8 cellular contexts compared by ENCODE assay signal in genomic region chr2:108565778-108566375, GRCh38. TPM values are rescaled to one million over a fixed set of nuclear protein-coding genes. Genes with fewer than 3 reads are reported as not detected.
A peak's percentile ranks its signal among the peaks of the same experiment; 100 is the strongest.
DNase-seq lines count a peak whose midpoint lies in the region; ATAC-seq and TF ChIP-seq lines count a peak whose summit lies in the region.
"Had no signal": no experiment of that assay in that cellular context is flagged by ENCODE, and none has a peak within 500 bp of the region (broad histone marks: within the 10 kb centered on the region; RNA-seq: fewer than 3 reads in every experiment).

No MANE protein-coding gene starts in this region.

- 83 to 86% methylated on average over 3 of the region's 3 CpGs for WGBS in tibial nerve, 2 donors

- H3K4me3 ChIP-seq in muscle layer of duodenum (ENCODE audit: low read depth in 1 of 2, low read length in 2 of 2) (no peak overlapping the region), tibial nerve (no peak overlapping the region)

- H3K9me3 ChIP-seq in muscle layer of duodenum (ENCODE audit: control insufficient read depth in 1 of 2, low read length in 2 of 2) (no peaks in the 10 kb centered on the region), tibial nerve (peaks cover 0 to 3% (median 0%) of the 10 kb centered on the region in 4 donors)

- no peaks in the 10 kb centered on the region for H3K27me3 ChIP-seq in muscle layer of duodenum (ENCODE audit: low read depth, low read length)
- H3K27me3 ChIP-seq in tibial nerve, result no peaks in the 10 kb centered on the region

- no peak for TF ChIP-seq POLR2A in tibial nerve (IDR thresholded peaks at IDR 0.05)

- no peak for DNase-seq in tibial nerve (ENCODE audit: low spot score in 2 of 2)
- no peak for DNase-seq in NCI-H1930 (lab: John Stamatoyannopoulos, UW)
- DNase-seq in NCI-H748 treated with DMSO at 0.1 percent for 48 hours (lab: John Stamatoyannopoulos, UW), result no peak
- DNase-seq: Kasumi-1 had no signal

- ATAC-seq in GM18868 (IDR thresholded peaks at IDR 0.05; ENCODE audit: unreplicated experiment), result peak; percentile 74
- ATAC-seq in GM21526 (IDR thresholded peaks at IDR 0.05; ENCODE audit: low FRiP score, unreplicated experiment), result peak; percentile 61
- ATAC-seq in HG03354 (IDR thresholded peaks at IDR 0.05; ENCODE audit: poor library complexity, severe bottlenecking, unreplicated experiment), result peak; percentile 78

- H3K27ac ChIP-seq in muscle layer of duodenum (ENCODE audit: low read length), result peak overlapping the region; percentile 36
- H3K27ac ChIP-seq in tibial nerve, result no peak overlapping the region

- no peak for TF ChIP-seq CTCF in tibial nerve (IDR thresholded peaks at IDR 0.05)

- H3K36me3 ChIP-seq in muscle layer of duodenum (ENCODE audit: control insufficient read depth in 1 of 2, insufficient read depth in 2 of 2, low read length in 2 of 2), result no peaks in the 10 kb centered on the region
- no peaks in the 10 kb centered on the region for H3K36me3 ChIP-seq in tibial nerve

- H3K4me1 ChIP-seq in muscle layer of duodenum (ENCODE audit: control insufficient read depth in 1 of 2, insufficient read depth in 2 of 2, low read length in 2 of 2) (peaks cover 0 to 38% of the 10 kb centered on the region in 2 donors), tibial nerve (peaks cover 0 to 15% (median 0%) of the 10 kb centered on the region in 4 donors)

- TF ChIP-seq EP300 in tibial nerve (IDR thresholded peaks at IDR 0.05), result no peak

RNA-seq across cellular contexts. Expression of gene LIMS1, which starts 31.6 kb away (rescaled TPM):
- 10 to 100 TPM; 33.7 to 86.3 (median 49.2) TPM for total RNA-seq in tibial nerve
